In the genomic region with DNA sequence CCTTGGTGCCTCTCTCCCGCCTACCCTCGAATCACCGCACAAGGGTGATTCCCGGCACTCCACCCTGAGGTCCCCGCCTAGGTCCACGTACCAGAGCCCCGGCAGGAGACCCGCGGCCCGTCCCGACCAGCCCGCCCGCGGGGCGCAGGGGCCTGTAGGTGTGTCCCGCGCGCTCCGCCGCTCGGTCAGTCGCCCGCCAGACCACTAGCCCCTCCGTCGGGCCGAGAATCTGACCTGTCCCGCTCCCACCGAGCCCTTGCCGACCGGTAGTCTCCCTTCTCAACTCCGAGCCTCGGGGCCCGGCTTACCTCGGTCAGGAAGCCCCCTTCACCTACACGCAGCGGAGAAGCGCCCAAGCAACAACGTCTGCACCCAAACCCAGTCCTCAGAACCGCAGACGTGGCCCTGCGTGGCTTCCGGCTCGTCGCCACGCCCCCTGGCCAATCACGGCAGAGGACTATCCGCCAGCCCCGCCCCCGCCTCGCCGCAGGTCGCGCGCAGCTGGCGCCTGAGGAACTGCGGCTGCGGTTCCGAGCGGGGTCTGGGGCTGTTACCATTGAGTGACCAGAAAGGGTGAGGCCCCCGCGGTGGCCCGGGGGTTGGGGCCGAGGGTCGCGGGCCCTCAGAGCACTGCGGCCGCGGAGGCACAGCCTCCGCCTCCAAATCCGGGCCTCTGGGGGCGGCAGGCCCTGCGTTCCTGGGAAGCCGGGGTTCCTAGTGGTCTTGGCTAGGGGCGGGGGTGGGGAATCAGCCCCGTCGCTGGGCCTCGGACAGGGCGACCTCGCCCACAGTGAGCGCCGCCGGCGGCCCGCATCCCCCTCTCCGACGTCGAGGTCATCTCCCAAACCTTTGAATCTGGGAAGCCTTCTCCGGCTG, we compare ENCODE assay signal across 8 cellular contexts. TPM values are rescaled to one million over a fixed set of nuclear protein-coding genes. Genes with fewer than 3 reads are reported as not detected.
DNase-seq lines count a peak whose midpoint lies in the region; ATAC-seq, FAIRE-seq and TF ChIP-seq lines count a peak whose summit lies in the region.

A gene with protein sequence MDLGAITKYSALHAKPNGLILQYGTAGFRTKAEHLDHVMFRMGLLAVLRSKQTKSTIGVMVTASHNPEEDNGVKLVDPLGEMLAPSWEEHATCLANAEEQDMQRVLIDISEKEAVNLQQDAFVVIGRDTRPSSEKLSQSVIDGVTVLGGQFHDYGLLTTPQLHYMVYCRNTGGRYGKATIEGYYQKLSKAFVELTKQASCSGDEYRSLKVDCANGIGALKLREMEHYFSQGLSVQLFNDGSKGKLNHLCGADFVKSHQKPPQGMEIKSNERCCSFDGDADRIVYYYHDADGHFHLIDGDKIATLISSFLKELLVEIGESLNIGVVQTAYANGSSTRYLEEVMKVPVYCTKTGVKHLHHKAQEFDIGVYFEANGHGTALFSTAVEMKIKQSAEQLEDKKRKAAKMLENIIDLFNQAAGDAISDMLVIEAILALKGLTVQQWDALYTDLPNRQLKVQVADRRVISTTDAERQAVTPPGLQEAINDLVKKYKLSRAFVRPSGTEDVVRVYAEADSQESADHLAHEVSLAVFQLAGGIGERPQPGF (minus strand): TSS at position 395 of the 876 bp plus-strand sequence. CDS start 2,253 bp downstream, outside the sequence.
Gene RWDD2A (plus strand): TSS at position 487 of the 876 bp plus-strand sequence. CDS start 1,095 bp downstream, outside the sequence.

- no peak for FAIRE-seq in keratinocyte (lab: Jason Lieb, UNC)

- H4K20me1 ChIP-seq in keratinocyte (ENCODE audit: control insufficient read depth, extremely low read depth, insufficient read depth, low read length) = no peaks in the 10 kb centered on the region

- peak; percentile 90 for TF ChIP-seq POLR2A in GM18951 (IDR thresholded peaks at IDR 0.05; ENCODE audit: extremely low read depth, insufficient read depth, insufficient read length)

- H3K27ac ChIP-seq in keratinocyte (ENCODE audit: control insufficient read depth, insufficient read depth, low read length) = peak within 1 kb of the TSS; percentile 88

- peaks cover 0 to 29% of the 10 kb centered on the region in 2 experiments for H3K36me3 ChIP-seq in keratinocyte (ENCODE audit: control insufficient read depth in 2 of 2, extremely low read depth in 1 of 2, insufficient read depth in 2 of 2, low read length in 2 of 2)

- peak within 1 kb of the TSS; percentile 95 for H3K27ac Mint-ChIP-seq in central memory CD8-positive, alpha-beta T cell (ENCODE audit: low read depth)

- dilution Hi-C loops in keratinocyte (cut with MboI; ENCODE audit: extremely low pct_ligation_motif_present, low sequenced_read_pairs) = no loop called here

- H2AFZ ChIP-seq in keratinocyte (ENCODE audit: control insufficient read depth, low read length) = peak within 1 kb of the TSS; percentile 98

- H3K4me1 ChIP-seq in keratinocyte (ENCODE audit: control insufficient read depth, extremely low read depth, insufficient read depth, low read length) = peaks cover 13% of the 10 kb centered on the region

- H3K4me2 ChIP-seq in keratinocyte (ENCODE audit: control insufficient read depth, extremely low read depth, insufficient read depth, low read depth, low read length) = peak within 1 kb of the TSS; percentile 84

- H3K79me2 ChIP-seq in keratinocyte (ENCODE audit: control insufficient read depth, insufficient read depth, low read length) = peaks cover 26% of the 10 kb centered on the region

- peaks cover 24% of the 10 kb centered on the region for H3K4me1 Mint-ChIP-seq in central memory CD8-positive, alpha-beta T cell

- H3K4me3 ChIP-seq in keratinocyte (ENCODE audit: control insufficient read depth in 2 of 3, extremely low read depth in 1 of 3, insufficient read depth in 2 of 3, low read depth in 1 of 3, low read length in 3 of 3) = peak within 1 kb of the TSS; percentile 89 to 90 (median 89)

- peaks cover 16% of the 10 kb centered on the region for H3K36me3 Mint-ChIP-seq in central memory CD8-positive, alpha-beta T cell (ENCODE audit: insufficient read depth)

- peak; percentile 61 for DNase-seq in AG09319 (ENCODE audit: extremely low read depth, low read depth)
- peak; percentile 93 for DNase-seq in NCI-H345 (lab: John Stamatoyannopoulos, UW)
- peak; percentile 77 to 85 for DNase-seq in central memory CD8-positive, alpha-beta T cell (ENCODE audit: low spot score in 2 of 2)
- no peak for DNase-seq in keratinocyte (ENCODE audit: low read depth, low spot score)
- peak; percentile 74 to 84 (median 77) for DNase-seq in stimulated activated CD4-positive, alpha-beta T cell treated with anti-CD3 and anti-CD28 coated beads, Interleukin-12 subunit alpha, Interleukin-12 subunit beta, amount 100 ng/mL, for 48 hours (ENCODE audit: low read depth in 2 of 3, low spot score in 1 of 3)

- H3K9me1 ChIP-seq in keratinocyte (ENCODE audit: control insufficient read depth, extremely low read depth, insufficient read depth, low read length) = no peaks in the 10 kb centered on the region

- no peaks in the 10 kb centered on the region for H3K27me3 Mint-ChIP-seq in central memory CD8-positive, alpha-beta T cell

- peak; percentile 97 for ATAC-seq in HG03159 (IDR thresholded peaks at IDR 0.05; ENCODE audit: unreplicated experiment)
- peak; percentile 98 to 99 for ATAC-seq in activated CD4-positive, CD25-positive, alpha-beta regulatory T cell treated with anti-CD3 and anti-CD28 coated beads, Interleukin-2, amount 50 U/mL, for 24 hours
- peak; percentile 97 for ATAC-seq in central memory CD8-positive, alpha-beta T cell (replicated peaks; ENCODE audit: extremely low read depth, poor library complexity, severe bottlenecking)

- in situ Hi-C loops in GM18951 (cut with MboI; ENCODE audit: low sequenced_read_pairs, unreplicated experiment) = no loop called here

- H3K9me3 ChIP-seq in keratinocyte (ENCODE audit: control insufficient read depth, low read depth, low read length) = no peaks in the 10 kb centered on the region

- H3K27me3 ChIP-seq in keratinocyte (ENCODE audit: control insufficient read depth, extremely low read depth, insufficient read depth, low read length) = no peaks in the 10 kb centered on the region

- no peaks in the 10 kb centered on the region for H3K9me3 Mint-ChIP-seq in central memory CD8-positive, alpha-beta T cell

- TF ChIP-seq CTCF in AG09319 (IDR thresholded peaks at IDR 0.05; ENCODE audit: low read depth, low read length) (no peak), keratinocyte (optimal IDR thresholded peaks at IDR 0.05 in 1 of 3, IDR thresholded peaks at IDR 0.05 in 1 of 3, conservative IDR thresholded peaks at IDR 0.05 in 1 of 3; ENCODE audit: extremely low read depth in 1 of 3, insufficient read depth in 2 of 3, low read length in 3 of 3) (no peak)

- H3K4me3 Mint-ChIP-seq in central memory CD8-positive, alpha-beta T cell = peak within 1 kb of the TSS; percentile 94

- peak within 1 kb of the TSS; percentile 93 for H3K9ac ChIP-seq in keratinocyte (ENCODE audit: control insufficient read depth, extremely low read depth, insufficient read depth, low read length)

RNA-seq across cellular contexts. Expression of the first gene that starts in this region (rescaled TPM):
- 24.0 to 32.1 TPM (median 28.9 TPM) in 3 replicates for polyA plus RNA-seq in keratinocyte
- 17.9 TPM for polyA plus RNA-seq in keratinocyte (2011; ENCODE audit: low read depth)
- polyA plus RNA-seq in keratinocyte (2011; cell fraction: cytosol; rRNA removed) = 14.5 and 29.5 TPM in 2 replicates
- polyA plus RNA-seq in keratinocyte (2011; cell fraction: nucleus; rRNA removed) = 21.7 and 25.1 TPM in 2 replicates
- 18.5 and 31.0 TPM in 2 replicates for polyA plus RNA-seq in keratinocyte (2012; ENCODE audit: low replicate concordance)
- 28.1 to 83.9 TPM (median 44.5 TPM) in 3 replicates for polyA minus RNA-seq in keratinocyte
- 19.4 TPM for polyA minus RNA-seq in keratinocyte (2011; cell fraction: cytosol; rRNA and poly(A)+ RNA removed)
- polyA minus RNA-seq in keratinocyte (2011; cell fraction: nucleus; rRNA and poly(A)+ RNA removed) = 20.3 and 42.5 TPM in 2 replicates

RNA-seq across cellular contexts. Expression of gene RWDD2A, which starts in this region (rescaled TPM):
- 1.2 to 1.5 TPM (median 1.3 TPM) in 3 replicates for polyA plus RNA-seq in keratinocyte
- polyA plus RNA-seq in keratinocyte (2011; ENCODE audit: low read depth) = 0.45 TPM
- 0.64 and 1.2 TPM in 2 replicates for polyA plus RNA-seq in keratinocyte (2011; cell fraction: cytosol; rRNA removed)
- 1.2 and 2.1 TPM in 2 replicates for polyA plus RNA-seq in keratinocyte (2011; cell fraction: nucleus; rRNA removed)
- 0.79 and 1.2 TPM in 2 replicates for polyA plus RNA-seq in keratinocyte (2012; ENCODE audit: low replicate concordance)
- 0.30 to 0.76 TPM (median 0.70 TPM) in 3 replicates for polyA minus RNA-seq in keratinocyte
- polyA minus RNA-seq in keratinocyte (2011; cell fraction: cytosol; rRNA and poly(A)+ RNA removed) = not detected
- 0.53 and 0.93 TPM in 2 replicates for polyA minus RNA-seq in keratinocyte (2011; cell fraction: nucleus; rRNA and poly(A)+ RNA removed)
